Comparison of ENCODE assay signal across 1 cellular context in the genomic region with DNA sequence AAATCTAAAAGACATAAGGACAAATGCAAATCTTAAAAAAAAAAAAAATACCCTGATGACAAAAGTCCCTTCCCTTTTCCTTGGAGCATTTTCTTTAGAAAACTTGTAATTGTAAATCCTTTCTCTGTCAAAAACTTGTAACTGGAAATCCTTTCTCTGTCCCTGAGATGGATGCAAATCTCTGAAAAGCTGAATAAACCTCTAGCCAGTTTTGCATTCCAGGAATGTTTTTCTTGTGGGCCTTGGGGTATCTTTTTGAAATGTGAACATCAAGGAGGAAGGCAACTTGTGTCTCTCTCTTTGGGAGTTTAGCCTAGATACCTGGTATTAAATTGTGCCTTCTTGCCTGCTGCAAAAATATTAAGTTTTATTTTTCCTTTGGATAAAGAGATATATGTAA.
TF ChIP-seq lines count a peak whose summit lies in the region.

No MANE protein-coding gene starts in this region.

TF ChIP-seq in H1, 55 proteins besides CTCF, POLR2A, EP300 and RAD21:
- TF ChIP-seq RNF2 (IDR thresholded peaks at IDR 0.05; ENCODE audit: borderline replicate concordance, low read depth, low read length, missing control alignments, poor library complexity, severe bottlenecking) (no peak), CHD1 (IDR thresholded peaks at IDR 0.05; ENCODE audit: low read depth, low read length) (no peak), CEBPB (IDR thresholded peaks at IDR 0.05; ENCODE audit: low read depth, low read length) (no peak), TEAD4 (IDR thresholded peaks at IDR 0.05; ENCODE audit: low read depth, low read length) (peak; percentile 81; the same call in 1 of the 2 replicates)
- TF ChIP-seq, protein P1, sequence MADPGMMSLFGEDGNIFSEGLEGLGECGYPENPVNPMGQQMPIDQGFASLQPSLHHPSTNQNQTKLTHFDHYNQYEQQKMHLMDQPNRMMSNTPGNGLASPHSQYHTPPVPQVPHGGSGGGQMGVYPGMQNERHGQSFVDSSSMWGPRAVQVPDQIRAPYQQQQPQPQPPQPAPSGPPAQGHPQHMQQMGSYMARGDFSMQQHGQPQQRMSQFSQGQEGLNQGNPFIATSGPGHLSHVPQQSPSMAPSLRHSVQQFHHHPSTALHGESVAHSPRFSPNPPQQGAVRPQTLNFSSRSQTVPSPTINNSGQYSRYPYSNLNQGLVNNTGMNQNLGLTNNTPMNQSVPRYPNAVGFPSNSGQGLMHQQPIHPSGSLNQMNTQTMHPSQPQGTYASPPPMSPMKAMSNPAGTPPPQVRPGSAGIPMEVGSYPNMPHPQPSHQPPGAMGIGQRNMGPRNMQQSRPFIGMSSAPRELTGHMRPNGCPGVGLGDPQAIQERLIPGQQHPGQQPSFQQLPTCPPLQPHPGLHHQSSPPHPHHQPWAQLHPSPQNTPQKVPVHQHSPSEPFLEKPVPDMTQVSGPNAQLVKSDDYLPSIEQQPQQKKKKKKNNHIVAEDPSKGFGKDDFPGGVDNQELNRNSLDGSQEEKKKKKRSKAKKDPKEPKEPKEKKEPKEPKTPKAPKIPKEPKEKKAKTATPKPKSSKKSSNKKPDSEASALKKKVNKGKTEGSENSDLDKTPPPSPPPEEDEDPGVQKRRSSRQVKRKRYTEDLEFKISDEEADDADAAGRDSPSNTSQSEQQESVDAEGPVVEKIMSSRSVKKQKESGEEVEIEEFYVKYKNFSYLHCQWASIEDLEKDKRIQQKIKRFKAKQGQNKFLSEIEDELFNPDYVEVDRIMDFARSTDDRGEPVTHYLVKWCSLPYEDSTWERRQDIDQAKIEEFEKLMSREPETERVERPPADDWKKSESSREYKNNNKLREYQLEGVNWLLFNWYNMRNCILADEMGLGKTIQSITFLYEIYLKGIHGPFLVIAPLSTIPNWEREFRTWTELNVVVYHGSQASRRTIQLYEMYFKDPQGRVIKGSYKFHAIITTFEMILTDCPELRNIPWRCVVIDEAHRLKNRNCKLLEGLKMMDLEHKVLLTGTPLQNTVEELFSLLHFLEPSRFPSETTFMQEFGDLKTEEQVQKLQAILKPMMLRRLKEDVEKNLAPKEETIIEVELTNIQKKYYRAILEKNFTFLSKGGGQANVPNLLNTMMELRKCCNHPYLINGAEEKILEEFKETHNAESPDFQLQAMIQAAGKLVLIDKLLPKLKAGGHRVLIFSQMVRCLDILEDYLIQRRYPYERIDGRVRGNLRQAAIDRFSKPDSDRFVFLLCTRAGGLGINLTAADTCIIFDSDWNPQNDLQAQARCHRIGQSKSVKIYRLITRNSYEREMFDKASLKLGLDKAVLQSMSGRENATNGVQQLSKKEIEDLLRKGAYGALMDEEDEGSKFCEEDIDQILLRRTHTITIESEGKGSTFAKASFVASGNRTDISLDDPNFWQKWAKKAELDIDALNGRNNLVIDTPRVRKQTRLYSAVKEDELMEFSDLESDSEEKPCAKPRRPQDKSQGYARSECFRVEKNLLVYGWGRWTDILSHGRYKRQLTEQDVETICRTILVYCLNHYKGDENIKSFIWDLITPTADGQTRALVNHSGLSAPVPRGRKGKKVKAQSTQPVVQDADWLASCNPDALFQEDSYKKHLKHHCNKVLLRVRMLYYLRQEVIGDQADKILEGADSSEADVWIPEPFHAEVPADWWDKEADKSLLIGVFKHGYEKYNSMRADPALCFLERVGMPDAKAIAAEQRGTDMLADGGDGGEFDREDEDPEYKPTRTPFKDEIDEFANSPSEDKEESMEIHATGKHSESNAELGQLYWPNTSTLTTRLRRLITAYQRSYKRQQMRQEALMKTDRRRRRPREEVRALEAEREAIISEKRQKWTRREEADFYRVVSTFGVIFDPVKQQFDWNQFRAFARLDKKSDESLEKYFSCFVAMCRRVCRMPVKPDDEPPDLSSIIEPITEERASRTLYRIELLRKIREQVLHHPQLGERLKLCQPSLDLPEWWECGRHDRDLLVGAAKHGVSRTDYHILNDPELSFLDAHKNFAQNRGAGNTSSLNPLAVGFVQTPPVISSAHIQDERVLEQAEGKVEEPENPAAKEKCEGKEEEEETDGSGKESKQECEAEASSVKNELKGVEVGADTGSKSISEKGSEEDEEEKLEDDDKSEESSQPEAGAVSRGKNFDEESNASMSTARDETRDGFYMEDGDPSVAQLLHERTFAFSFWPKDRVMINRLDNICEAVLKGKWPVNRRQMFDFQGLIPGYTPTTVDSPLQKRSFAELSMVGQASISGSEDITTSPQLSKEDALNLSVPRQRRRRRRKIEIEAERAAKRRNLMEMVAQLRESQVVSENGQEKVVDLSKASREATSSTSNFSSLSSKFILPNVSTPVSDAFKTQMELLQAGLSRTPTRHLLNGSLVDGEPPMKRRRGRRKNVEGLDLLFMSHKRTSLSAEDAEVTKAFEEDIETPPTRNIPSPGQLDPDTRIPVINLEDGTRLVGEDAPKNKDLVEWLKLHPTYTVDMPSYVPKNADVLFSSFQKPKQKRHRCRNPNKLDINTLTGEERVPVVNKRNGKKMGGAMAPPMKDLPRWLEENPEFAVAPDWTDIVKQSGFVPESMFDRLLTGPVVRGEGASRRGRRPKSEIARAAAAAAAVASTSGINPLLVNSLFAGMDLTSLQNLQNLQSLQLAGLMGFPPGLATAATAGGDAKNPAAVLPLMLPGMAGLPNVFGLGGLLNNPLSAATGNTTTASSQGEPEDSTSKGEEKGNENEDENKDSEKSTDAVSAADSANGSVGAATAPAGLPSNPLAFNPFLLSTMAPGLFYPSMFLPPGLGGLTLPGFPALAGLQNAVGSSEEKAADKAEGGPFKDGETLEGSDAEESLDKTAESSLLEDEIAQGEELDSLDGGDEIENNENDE (IDR thresholded peaks at IDR 0.05; ENCODE audit: insufficient replicate concordance, low read length), result peak; percentile 79
TF ChIP-seq in H1: peak in this region for 2.
